Comparison of ENCODE assay signal across 18 cellular contexts in the genomic region with DNA sequence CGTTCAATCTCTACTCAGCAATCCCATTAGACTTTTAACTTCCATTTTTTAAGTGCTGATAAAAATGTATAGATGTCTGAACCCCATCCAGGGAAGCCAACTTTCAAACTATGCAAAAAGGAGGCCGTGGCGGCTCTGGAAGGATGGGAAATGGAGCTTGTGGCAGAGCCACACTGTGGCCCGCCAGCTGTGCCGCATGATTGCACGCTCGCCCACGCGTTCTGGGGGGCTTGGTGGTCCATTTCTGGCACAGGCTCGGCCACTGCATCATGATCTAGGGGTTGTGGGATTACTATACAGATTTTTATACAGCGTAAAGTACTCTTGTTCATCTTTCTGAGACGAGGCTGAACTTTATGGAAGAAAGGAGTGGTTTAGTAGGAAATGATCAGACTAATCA. TPM values are rescaled to one million over a fixed set of nuclear protein-coding genes. Genes with fewer than 3 reads are reported as not detected.
DNase-seq lines count a peak whose midpoint lies in the region; ATAC-seq and TF ChIP-seq lines count a peak whose summit lies in the region.
"Had no signal": no experiment of that assay in that cellular context is flagged by ENCODE, and none has a peak within 500 bp of the region (broad histone marks: within the 10 kb centered on the region; RNA-seq: fewer than 3 reads in every experiment).

No MANE protein-coding gene starts in this region.

- H3K4me1 ChIP-seq in osteoblast (ENCODE audit: insufficient read depth, low read length) (peaks cover 41% of the 10 kb centered on the region), right lobe of liver (no peaks in the 10 kb centered on the region)
- H3K4me1 ChIP-seq: HAP-1 had no signal

- intact Hi-C loops in right lobe of liver (cut with DNase I), result no loop called here

- H3K27me3 Mint-ChIP-seq in mesothelial cell of epicardium (ENCODE audit: low read depth), result peaks cover 5% of the 10 kb centered on the region

- peak overlapping the region; percentile 74 for H3K27ac Mint-ChIP-seq in mesothelial cell of epicardium
- H3K27ac Mint-ChIP-seq: CD4-positive, alpha-beta memory T cell had no signal

- H3K27me3 ChIP-seq in osteoblast (ENCODE audit: insufficient read depth, low read length) (no peaks in the 10 kb centered on the region), right lobe of liver (no peaks in the 10 kb centered on the region)

- 55% methylated on average over 9 of the region's 12 CpGs for WGBS in right lobe of liver (ENCODE audit: insufficient coverage, low coverage, low lambda C conversion rate, missing lambda C conversion rate)

- no peak overlapping the region for H3K4me3 Mint-ChIP-seq in mesothelial cell of epicardium
- H3K4me3 Mint-ChIP-seq: CD4-positive, alpha-beta memory T cell had no signal

- H3K4me2 ChIP-seq in osteoblast (ENCODE audit: insufficient read depth, low read length), result peak overlapping the region; percentile 62

- peak overlapping the region; percentile 93 for H3K27ac ChIP-seq in osteoblast (ENCODE audit: low read depth, low read length)
- no peak overlapping the region for H3K27ac ChIP-seq in right lobe of liver
- H3K27ac ChIP-seq: 22Rv1, C4-2B had no signal

- TF ChIP-seq POLR2A in right lobe of liver (IDR thresholded peaks at IDR 0.05), result no peak

- peaks cover 4% of the 10 kb centered on the region for H3K9me3 Mint-ChIP-seq in mesothelial cell of epicardium
- H3K9me3 Mint-ChIP-seq: CD4-positive, alpha-beta memory T cell had no signal

- H3K36me3 ChIP-seq in osteoblast (ENCODE audit: insufficient read depth, low read length), result no peaks in the 10 kb centered on the region
- no peaks in the 10 kb centered on the region for H3K36me3 ChIP-seq in right lobe of liver
- H3K36me3 ChIP-seq: HAP-1 had no signal

- H3K9me3 ChIP-seq in osteoblast (ENCODE audit: low read depth, low read length) (no peaks in the 10 kb centered on the region), right lobe of liver (no peaks in the 10 kb centered on the region)
- H3K9me3 ChIP-seq: HAP-1 had no signal

- H2AFZ ChIP-seq in osteoblast (ENCODE audit: low read length), result peak overlapping the region; percentile 23

- no peaks in the 10 kb centered on the region for H3K36me3 Mint-ChIP-seq in mesothelial cell of epicardium
- H3K36me3 Mint-ChIP-seq: CD4-positive, alpha-beta memory T cell had no signal

- no peak for TF ChIP-seq CTCF in mesothelial cell of epicardium (IDR thresholded peaks at IDR 0.05; ENCODE audit: unreplicated experiment)
- TF ChIP-seq CTCF in osteoblast (IDR thresholded peaks at IDR 0.05; ENCODE audit: extremely low read depth, low read depth, low read length), result no peak
- TF ChIP-seq CTCF in right lobe of liver (IDR thresholded peaks at IDR 0.05), result no peak

- peaks cover 28% of the 10 kb centered on the region for H3K4me1 Mint-ChIP-seq in mesothelial cell of epicardium
- H3K4me1 Mint-ChIP-seq: CD4-positive, alpha-beta memory T cell had no signal

- peaks cover 8% of the 10 kb centered on the region for H3K79me2 ChIP-seq in osteoblast (ENCODE audit: insufficient read depth, low read length)

- ATAC-seq in right lobe of liver, result no peak

- DNase-seq in activated effector memory CD4-positive, alpha-beta T cell treated with anti-CD3 and anti-CD28 coated beads, Interleukin-2, amount 50 U/mL, for 16 hours, result peak; percentile 24
- no peak for DNase-seq in activated effector memory CD4-positive, alpha-beta T cell treated with Interleukin-2 at 50 U/mL for 16 hours
- DNase-seq in mesothelial cell of epicardium (ENCODE audit: low spot score in 2 of 2, unreplicated experiment in 2 of 2) (no peak), osteoblast (ENCODE audit: insufficient read length, low spot score, missing footprints) (no peak), dermis blood vessel endothelial cell (no peak), right lobe of liver (no peak)
- DNase-seq in activated CD4-positive, alpha-beta T cell treated with anti-CD3 and anti-CD28 coated beads for 48 hours, result no peak
- no peak for DNase-seq in NK-92 treated with Interleukin-12 subunit alpha and Interleukin-12 subunit beta, amount 100 ng/mL, for 24 hours (lab: John Stamatoyannopoulos, UW)
- DNase-seq: ACHN; CD4-positive, alpha-beta memory T cell; COR-L47; DMS153; DMS79 treated with DMSO at 0.1 percent for 48 hours; EL; GOT3 had no signal

- peak overlapping the region; percentile 30 for H3K4me3 ChIP-seq in osteoblast (ENCODE audit: insufficient read depth, low read length)
- H3K4me3 ChIP-seq in right lobe of liver, result no peak overlapping the region
- H3K4me3 ChIP-seq: HAP-1 had no signal

- no peaks in the 10 kb centered on the region for H4K20me1 ChIP-seq in osteoblast (ENCODE audit: insufficient read depth, low read length)

RNA-seq across cellular contexts. Expression of a gene that starts 57.6 kb away (rescaled TPM):
- total RNA-seq in mesothelial cell of epicardium (2.5 to 3.2 TPM (median 2.5 TPM) in 3 replicates), osteoblast (2.5 and 3.2 TPM in 2 replicates), dermis blood vessel endothelial cell (0.68 and 2.2 TPM in 2 replicates), right lobe of liver (under 1 TPM in 4 of 6 experiments, not detected in 2; 0.15 to 0.74 (median 0.46) TPM)
- total RNA-seq: CD4-positive, alpha-beta memory T cell had no signal
